In the genomic region with DNA sequence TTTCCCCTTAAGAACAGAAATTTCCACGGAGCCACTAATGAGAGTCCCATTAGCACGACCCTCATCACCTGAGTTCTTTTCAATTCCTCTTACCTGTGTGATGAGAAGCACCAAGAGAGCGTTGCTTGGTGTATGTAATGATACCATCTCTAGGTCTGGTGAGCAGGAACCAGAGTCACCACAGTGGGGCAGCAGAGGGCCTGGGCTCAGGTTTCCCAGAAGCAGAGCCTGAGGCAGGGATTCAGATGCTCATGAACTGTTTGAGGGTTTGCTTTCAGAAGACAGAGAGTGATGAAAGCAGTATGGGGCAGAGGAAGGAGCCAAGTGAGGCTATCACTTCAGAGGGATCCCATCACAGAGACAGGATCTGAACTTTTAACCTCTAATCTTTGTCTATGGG, we compare ENCODE assay signal across 8 cellular contexts. TPM values are rescaled to one million over a fixed set of nuclear protein-coding genes. Genes with fewer than 3 reads are reported as not detected.
A peak's percentile ranks its signal among the peaks of the same experiment; 100 is the strongest.
DNase-seq lines count a peak whose midpoint lies in the region; ATAC-seq and TF ChIP-seq lines count a peak whose summit lies in the region.

No MANE protein-coding gene starts in this region.

- intact Hi-C loops in posterior vena cava (cut with DNase I) = no loop called here

- DNase-seq in GM13977 (ENCODE audit: low spot score) (no peak), NOMO-1 treated with dmso at 0.1 percent for 144 hours (lab: John Stamatoyannopoulos, UW; ENCODE audit: unreplicated experiment) (peak; percentile 69), astrocyte of the spinal cord (ENCODE audit: low read depth, low spot score) (no peak), posterior vena cava (ENCODE audit: low spot score) (no peak), HK-2 (ENCODE audit: unreplicated experiment) (no peak)
- peak; percentile 35 to 48 (median 40) for DNase-seq in stimulated activated CD4-positive, alpha-beta T cell treated with anti-CD3 and anti-CD28 coated beads, Interleukin-12 subunit alpha, Interleukin-12 subunit beta, amount 100 ng/mL, for 48 hours (ENCODE audit: low read depth in 2 of 3, low spot score in 1 of 3)

- no peak overlapping the region for H3K4me3 ChIP-seq in astrocyte of the spinal cord (ENCODE audit: low read depth, low read length)

- ATAC-seq in GM21381 (IDR thresholded peaks at IDR 0.05; ENCODE audit: unreplicated experiment) (no peak), GM18517 (IDR thresholded peaks at IDR 0.05; ENCODE audit: unreplicated experiment) (no peak)

- in situ Hi-C loops in GM13977 (cut with MboI; ENCODE audit: low pct_unique_long_range_greater_than_20kb, low sequenced_read_pairs, unreplicated experiment) = no loop called here
- in situ Hi-C loops in astrocyte of the spinal cord (cut with HindIII; ENCODE audit: low sequenced_read_pairs) = no loop called here

- TF ChIP-seq CTCF in GM13977 (IDR thresholded peaks at IDR 0.05; ENCODE audit: extremely low read depth, insufficient read depth, missing control alignments) = peak; percentile 48
- peak; percentile 24 for TF ChIP-seq CTCF in astrocyte of the spinal cord (IDR thresholded peaks at IDR 0.05; ENCODE audit: low read depth, low read length)

RNA-seq across cellular contexts. Expression of a gene that starts 3.1 kb away (rescaled TPM):
- total RNA-seq in posterior vena cava = 1 to 10 TPM in 1 of 2 donors, under 1 TPM in 1; 0.81 to 1.6 TPM

RNA-seq across cellular contexts. Expression of a gene that starts 16.1 kb away (rescaled TPM):
- 1 to 10 TPM; 1.6 to 1.7 TPM for total RNA-seq in posterior vena cava

RNA-seq across cellular contexts. Expression of a gene that starts 32.4 kb away (rescaled TPM):
- total RNA-seq in posterior vena cava = not detected

RNA-seq across cellular contexts. Expression of a gene that starts 46.0 kb away (rescaled TPM):
- not detected for total RNA-seq in posterior vena cava

RNA-seq across cellular contexts. Expression of a gene that starts 46.4 kb away (rescaled TPM):
- total RNA-seq in posterior vena cava = 10 to 100 TPM; 40.6 to 46.0 TPM

Comparison
In these comparisons a context has a peak if more than half of its experiments do, and no peak if none do; other contexts are left out.
1. DNase-seq: peak in NOMO-1 treated with dmso at 0.1 percent for 144 hours (single experiment) and stimulated activated CD4-positive, alpha-beta T cell treated with anti-CD3 and anti-CD28 coated beads, Interleukin-12 subunit alpha, Interleukin-12 subunit beta, amount 100 ng/mL, for 48 hours (3 of 3); none in GM13977 (single experiment), astrocyte of the spinal cord (single experiment), posterior vena cava (single experiment) and HK-2 (single experiment).